In the genomic region with DNA sequence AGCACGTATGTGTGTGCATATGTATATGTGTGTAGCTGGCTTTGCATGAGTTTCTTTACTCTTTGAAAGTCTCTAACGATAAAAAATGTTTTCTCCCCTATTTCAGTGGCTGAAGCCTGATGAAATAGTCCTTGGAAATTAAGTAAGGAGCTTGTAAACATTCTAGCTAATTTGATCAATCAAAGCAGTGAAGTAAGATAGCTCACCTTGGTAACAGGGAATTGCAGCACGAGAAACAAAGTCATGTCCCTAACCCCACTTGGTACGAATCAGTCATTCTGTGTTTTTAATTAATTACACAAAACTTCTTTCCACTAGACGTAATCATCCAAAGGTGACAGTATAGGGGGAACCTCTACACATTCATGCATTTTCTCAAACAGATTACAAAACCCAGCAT, we compare ENCODE assay signal across 1 cellular context.
TF ChIP-seq lines count a peak whose summit lies in the region.

No MANE protein-coding gene starts in this region.

TF ChIP-seq in H1, 55 proteins besides CTCF, POLR2A, EP300 and RAD21 (continued from another document):
- no peak for TF ChIP-seq BRCA1 (IDR thresholded peaks at IDR 0.05; ENCODE audit: low read depth, low read length)
- TF ChIP-seq JUN (IDR thresholded peaks at IDR 0.05; ENCODE audit: low read depth, low read length), result no peak
- TF ChIP-seq TCF12 (IDR thresholded peaks at IDR 0.05; ENCODE audit: low read depth, low read length), result no peak
- TF ChIP-seq SIRT6 (IDR thresholded peaks at IDR 0.05; ENCODE audit: low read length), result no peak
- no peak for TF ChIP-seq CTBP2 (IDR thresholded peaks at IDR 0.05; ENCODE audit: borderline replicate concordance, insufficient read depth, insufficient read length, low read length)
- TF ChIP-seq CHD2 (IDR thresholded peaks at IDR 0.05; ENCODE audit: low read length), result no peak
- no peak for TF ChIP-seq NANOG (IDR thresholded peaks at IDR 0.05; ENCODE audit: insufficient read depth, low read depth, low read length, poor library complexity, severe bottlenecking)
- TF ChIP-seq, protein P1, sequence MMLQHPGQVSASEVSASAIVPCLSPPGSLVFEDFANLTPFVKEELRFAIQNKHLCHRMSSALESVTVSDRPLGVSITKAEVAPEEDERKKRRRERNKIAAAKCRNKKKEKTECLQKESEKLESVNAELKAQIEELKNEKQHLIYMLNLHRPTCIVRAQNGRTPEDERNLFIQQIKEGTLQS (IDR thresholded peaks at IDR 0.05; ENCODE audit: insufficient read depth, low read depth, low read length), result no peak
- TF ChIP-seq CEBPB (IDR thresholded peaks at IDR 0.05; ENCODE audit: low read depth, low read length), result no peak
- no peak for TF ChIP-seq GABPA (IDR thresholded peaks at IDR 0.05; ENCODE audit: borderline replicate concordance, insufficient read depth, low read length)
- TF ChIP-seq TAF1 (IDR thresholded peaks at IDR 0.05; ENCODE audit: low read depth, low read length), result no peak
- no peak for TF ChIP-seq KDM1A (IDR thresholded peaks at IDR 0.05; ENCODE audit: borderline replicate concordance, low read length)
